Comparison of ENCODE assay signal across 9 cellular contexts in the genomic region with DNA sequence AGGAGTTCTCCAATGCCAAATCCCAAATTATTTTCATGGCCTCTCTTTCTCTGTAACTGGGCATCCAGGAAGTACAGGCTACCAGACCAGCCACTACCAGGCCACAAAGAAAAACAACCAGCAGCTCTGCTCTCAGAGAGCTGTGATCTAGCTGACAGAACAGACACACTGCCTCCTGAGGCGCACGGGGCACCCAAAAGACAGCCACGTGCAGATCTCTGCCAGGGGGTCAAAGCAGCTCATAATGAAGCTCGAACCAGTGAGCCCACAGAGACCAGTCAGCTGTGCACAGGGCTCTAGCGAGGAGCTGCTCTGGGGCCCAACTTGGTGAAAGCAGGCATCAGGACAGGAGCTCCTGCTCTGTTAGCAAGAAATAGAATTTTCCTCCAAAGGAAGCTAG. TPM values are rescaled to one million over a fixed set of nuclear protein-coding genes. Genes with fewer than 3 reads are reported as not detected.
DNase-seq lines count a peak whose midpoint lies in the region; ATAC-seq and TF ChIP-seq lines count a peak whose summit lies in the region.
"Had no signal": no experiment of that assay in that cellular context is flagged by ENCODE, and none has a peak within 500 bp of the region (broad histone marks: within the 10 kb centered on the region; RNA-seq: fewer than 3 reads in every experiment).

No MANE protein-coding gene starts in this region.

- H3K9me3 ChIP-seq in adipocyte (ENCODE audit: control insufficient read depth, low read length) (no peaks in the 10 kb centered on the region), iPS-15b (ENCODE audit: control insufficient read depth, insufficient read depth, low read length) (no peaks in the 10 kb centered on the region)

- intact Hi-C loops in lower leg skin (cut with DNase I; ENCODE audit: low total_unique reads): no loop called here

- WGBS in lower leg skin, 2 donors: 50 to 60% methylated on average over 5 of the region's 5 CpGs

- no peak for TF ChIP-seq POLR2A in GM18505 (IDR thresholded peaks at IDR 0.05; ENCODE audit: borderline replicate concordance, extremely low read depth, insufficient read depth, insufficient read length)
- TF ChIP-seq POLR2A in lower leg skin (IDR thresholded peaks at IDR 0.05): no peak

- peaks cover 63% of the 10 kb centered on the region for H3K4me1 ChIP-seq in adipocyte (ENCODE audit: control insufficient read depth, insufficient read depth, low read length)
- peaks cover 22% of the 10 kb centered on the region for H3K4me1 ChIP-seq in iPS-15b (ENCODE audit: control insufficient read depth, insufficient read depth, low read length)

- TF ChIP-seq CTCF in HL-60 (IDR thresholded peaks at IDR 0.05; ENCODE audit: insufficient read depth, low read length): no peak
- no peak for TF ChIP-seq CTCF in lower leg skin (IDR thresholded peaks at IDR 0.05)

- H3K27me3 ChIP-seq in HL-60 (ENCODE audit: insufficient read depth, poor library complexity, severe bottlenecking): no peaks in the 10 kb centered on the region
- no peaks in the 10 kb centered on the region for H3K27me3 ChIP-seq in adipocyte (replicated peaks; ENCODE audit: control insufficient read depth, insufficient read depth, low read length)
- no peaks in the 10 kb centered on the region for H3K27me3 ChIP-seq in iPS-15b (ENCODE audit: control insufficient read depth, insufficient read depth, low read length)
- H3K27me3 ChIP-seq in H7 (ENCODE audit: control insufficient read depth, insufficient read depth, low read length): no peaks in the 10 kb centered on the region

- H3K4me1 Mint-ChIP-seq in stimulated activated naive CD8-positive, alpha-beta T cell treated with anti-CD3 and anti-CD28 coated beads, Interleukin-15, amount 100 ng/mL, for 72 hours: peaks cover 98% of the 10 kb centered on the region

- ATAC-seq in stimulated activated naive CD8-positive, alpha-beta T cell treated with anti-CD3 and anti-CD28 coated beads, Interleukin-15, amount 100 ng/mL, for 72 hours: peak; percentile 49
- no peak for ATAC-seq in GM18505 (IDR thresholded peaks at IDR 0.05; ENCODE audit: unreplicated experiment)

- H3K4me3 ChIP-seq in HL-60 (replicated peaks; ENCODE audit: insufficient read depth, low read length) (no peak overlapping the region), adipocyte (ENCODE audit: low read length) (no peak overlapping the region), iPS-15b (ENCODE audit: low read depth, low read length) (no peak overlapping the region), H7 (ENCODE audit: insufficient read depth, low read depth, low read length) (no peak overlapping the region), lower leg skin (ENCODE audit: low read depth, poor library complexity, severe bottlenecking) (no peak overlapping the region)

- H3K27me3 Mint-ChIP-seq in stimulated activated naive CD8-positive, alpha-beta T cell treated with anti-CD3 and anti-CD28 coated beads, Interleukin-15, amount 100 ng/mL, for 72 hours: no peaks in the 10 kb centered on the region

- DNase-seq in HL-60 (ENCODE audit: low read depth in 1 of 2, low spot score in 1 of 2) (no peak), adipocyte (ENCODE audit: low read depth) (no peak), AG08395 (ENCODE audit: low spot score) (no peak), H7 (no peak), lower leg skin (ENCODE audit: low spot score in 2 of 2) (no peak)
- peak in 1 of 2 donors; percentile 43 for DNase-seq in stimulated activated naive CD8-positive, alpha-beta T cell treated with anti-CD3 and anti-CD28 coated beads, Interleukin-15, amount 100 ng/mL, for 72 hours
- DNase-seq: NCI-H510A treated with DMSO at 0.1 percent for 48 hours had no signal

- H3K27ac Mint-ChIP-seq in stimulated activated naive CD8-positive, alpha-beta T cell treated with anti-CD3 and anti-CD28 coated beads, Interleukin-15, amount 100 ng/mL, for 72 hours: peak overlapping the region; percentile 89 to 93

- H3K36me3 ChIP-seq in adipocyte (ENCODE audit: control insufficient read depth, insufficient read depth, low read length, severe bottlenecking) (peaks cover 4% of the 10 kb centered on the region), iPS-15b (ENCODE audit: control insufficient read depth, insufficient read depth, low read length) (no peaks in the 10 kb centered on the region), H7 (replicated peaks; ENCODE audit: control insufficient read depth, insufficient read depth, low read length) (no peaks in the 10 kb centered on the region; the same call in 1 of the 2 replicates)

- H3K9ac ChIP-seq in adipocyte (ENCODE audit: low read length) (peak overlapping the region; percentile 72), iPS-15b (ENCODE audit: low read depth, low read length) (peak overlapping the region; percentile 13)

- H3K9me3 Mint-ChIP-seq in stimulated activated naive CD8-positive, alpha-beta T cell treated with anti-CD3 and anti-CD28 coated beads, Interleukin-15, amount 100 ng/mL, for 72 hours: no peaks in the 10 kb centered on the region

- peak overlapping the region; percentile 51 for H3K27ac ChIP-seq in HL-60 (replicated peaks)

- H3K4me3 Mint-ChIP-seq in stimulated activated naive CD8-positive, alpha-beta T cell treated with anti-CD3 and anti-CD28 coated beads, Interleukin-15, amount 100 ng/mL, for 72 hours: peak overlapping the region; percentile 71 to 75

RNA-seq across cellular contexts. Expression of gene ACTN1, which starts 30.4 kb away (rescaled TPM):
- total RNA-seq in H7 (2014; rRNA removed; shearing (Covaris generic)): 161 and 169 TPM in 2 replicates
- 100 to 1,000 TPM in 2 of 4 donors, 10 to 100 TPM in 2; 31.9 to 111 (median 76.1) TPM for total RNA-seq in lower leg skin
